Comparison of ENCODE assay signal across 11 cellular contexts in the genomic region with DNA sequence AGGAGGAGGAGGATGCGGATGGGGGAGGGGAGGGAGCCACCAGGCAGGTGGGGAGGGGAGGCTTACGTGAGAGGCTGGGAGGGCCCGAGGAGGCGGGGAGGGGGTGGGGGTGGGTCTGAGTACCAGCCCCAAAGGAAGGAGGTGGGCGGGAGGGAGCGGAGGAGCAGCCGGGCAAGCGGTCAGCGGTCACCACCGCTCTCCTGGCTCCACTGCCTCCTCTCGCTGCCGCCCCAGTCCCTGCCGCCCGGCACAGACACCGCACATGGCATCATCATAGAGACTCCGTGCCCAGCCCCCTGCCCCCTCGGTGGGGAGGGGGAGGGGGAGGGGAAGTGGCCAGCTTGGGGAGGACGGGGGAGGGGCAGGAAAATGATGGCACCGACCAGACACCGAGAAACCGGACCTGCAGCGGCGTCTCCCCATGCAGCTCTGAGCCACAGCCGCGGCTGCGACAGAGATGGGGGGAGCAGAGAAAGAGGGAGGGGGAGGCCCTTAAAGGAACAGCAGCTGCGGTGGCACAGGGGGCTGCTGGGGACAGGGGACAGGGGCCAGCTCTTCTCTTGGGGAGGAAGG. TPM values are rescaled to one million over a fixed set of nuclear protein-coding genes. Genes with fewer than 3 reads are reported as not detected.
DNase-seq lines count a peak whose midpoint lies in the region; ATAC-seq and TF ChIP-seq lines count a peak whose summit lies in the region.
"Had no signal": no experiment of that assay in that cellular context is flagged by ENCODE, and none has a peak within 500 bp of the region (broad histone marks: within the 10 kb centered on the region; RNA-seq: fewer than 3 reads in every experiment).

A gene with protein sequence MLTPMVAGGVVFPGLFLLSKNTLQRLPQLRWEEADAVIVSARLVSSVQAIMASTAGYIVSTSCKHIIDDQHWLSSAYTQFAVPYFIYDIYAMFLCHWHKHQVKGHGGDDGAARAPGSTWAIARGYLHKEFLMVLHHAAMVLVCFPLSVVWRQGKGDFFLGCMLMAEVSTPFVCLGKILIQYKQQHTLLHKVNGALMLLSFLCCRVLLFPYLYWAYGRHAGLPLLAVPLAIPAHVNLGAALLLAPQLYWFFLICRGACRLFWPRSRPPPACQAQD (minus strand): TSS at position 431 of the 573 bp plus-strand sequence. CDS start 744 bp downstream, outside the sequence.

- intact Hi-C loops in Calu3 (cut with micrococcal nuclease; ENCODE audit: unreplicated experiment), result no loop called here

- H3K9me3 Mint-ChIP-seq in Calu3 (ENCODE audit: low read depth, unreplicated experiment) (no peaks in the 10 kb centered on the region), neural progenitor cell (no peaks in the 10 kb centered on the region)

- ATAC-seq in GM19452 (IDR thresholded peaks at IDR 0.05; ENCODE audit: unreplicated experiment), result no peak
- ATAC-seq: GM12878 had no signal

- H3K79me2 ChIP-seq in neural progenitor cell (ENCODE audit: low read depth), result no peaks in the 10 kb centered on the region

- peak within 1 kb of the TSS; percentile 100 for H3K4me2 ChIP-seq in neural progenitor cell

- H3K4me3 ChIP-seq in coronary artery, result peak within 1 kb of the TSS; percentile 59
- H3K4me3 ChIP-seq in neural progenitor cell, result peak within 1 kb of the TSS; percentile 87
- H3K4me3 ChIP-seq: GM12878 had no signal

- no peak within 1 kb of the TSS for H3K27ac Mint-ChIP-seq in Calu3 (ENCODE audit: unreplicated experiment)
- no peak within 1 kb of the TSS for H3K27ac Mint-ChIP-seq in neural progenitor cell

- peaks cover 21% of the 10 kb centered on the region for H3K4me1 ChIP-seq in neural progenitor cell

- no peaks in the 10 kb centered on the region for H3K9me3 ChIP-seq in neural progenitor cell (ENCODE audit: low read depth)

- H3K4me3 Mint-ChIP-seq in Calu3 (ENCODE audit: low read depth, unreplicated experiment), result peak within 1 kb of the TSS; percentile 46
- H3K4me3 Mint-ChIP-seq in neural progenitor cell, result peak within 1 kb of the TSS; percentile 87

- peaks cover 6% of the 10 kb centered on the region for H3K36me3 Mint-ChIP-seq in Calu3 (ENCODE audit: insufficient read depth, unreplicated experiment)
- no peaks in the 10 kb centered on the region for H3K36me3 Mint-ChIP-seq in neural progenitor cell

- peaks cover 37% of the 10 kb centered on the region for H4K20me1 ChIP-seq in neural progenitor cell (ENCODE audit: low read depth)

- peaks cover 18% of the 10 kb centered on the region for H3F3A ChIP-seq in neural progenitor cell (ENCODE audit: low read depth)

- TF ChIP-seq CTCF in Calu3 (IDR thresholded peaks at IDR 0.05; ENCODE audit: unreplicated experiment) (no peak), coronary artery (IDR thresholded peaks at IDR 0.05) (no peak), neural progenitor cell (IDR thresholded peaks at IDR 0.05) (no peak)

- no peaks in the 10 kb centered on the region for H3K36me3 ChIP-seq in neural progenitor cell
- H3K36me3 ChIP-seq: brain microvascular endothelial cell had no signal

- DNase-seq in Calu3 (no peak), NCI-H2171 (lab: John Stamatoyannopoulos, UW) (peak; percentile 37), coronary artery (ENCODE audit: low spot score) (no peak), neural progenitor cell (ENCODE audit: low spot score) (peak; percentile 85), NCI-H2029 (lab: John Stamatoyannopoulos, UW) (no peak), GM03348 (ENCODE audit: low spot score) (no peak)
- DNase-seq in central memory CD4-positive, alpha-beta T cell, result no peak
- DNase-seq: brain microvascular endothelial cell; stimulated activated CD4-positive, alpha-beta T cell treated with anti-CD3 and anti-CD28 coated beads, Interleukin-15, amount 100 ng/mL, for 24 hours had no signal

- H3K4me1 Mint-ChIP-seq in Calu3 (ENCODE audit: low read depth, unreplicated experiment) (peaks cover 9% of the 10 kb centered on the region), neural progenitor cell (peaks cover 37% of the 10 kb centered on the region)

- peak within 1 kb of the TSS; percentile 63 for H2AFZ ChIP-seq in neural progenitor cell (replicated peaks)

- H3K27me3 ChIP-seq in neural progenitor cell, result peaks cover 36% of the 10 kb centered on the region

- H3K27me3 Mint-ChIP-seq in Calu3 (ENCODE audit: unreplicated experiment), result peaks cover 89% of the 10 kb centered on the region
- H3K27me3 Mint-ChIP-seq in neural progenitor cell (ENCODE audit: insufficient read depth, low read depth), result peaks cover 15% of the 10 kb centered on the region

- no peak within 1 kb of the TSS for H3K9ac ChIP-seq in neural progenitor cell

- CTCF ChIA-PET in Calu3 (lab: Charles Lee), result interaction anchor here (0.6 to 2.2 kb wide), 3 partner anchors 131 to 355 kb away, joined by 4 to 10 read pairs (median 7); a partner anchor contains a TSS

- BruUV-seq in Calu3 (replicated peaks; lab: Mats Ljungman, UMichigan), result no TSS peak

- H3K27ac ChIP-seq in coronary artery, result no peak within 1 kb of the TSS
- no peak within 1 kb of the TSS for H3K27ac ChIP-seq in neural progenitor cell
- H3K27ac ChIP-seq: brain microvascular endothelial cell had no signal

RNA-seq across cellular contexts. Expression of the gene that starts here (rescaled TPM):
- total RNA-seq in Calu3 (2022), result 0.90 and 1.5 TPM in 2 replicates
- total RNA-seq in neural progenitor cell (ENCODE audit: low replicate concordance), result 2.4 and 9.0 TPM in 2 replicates

Comparison
In these comparisons a context has a peak if more than half of its experiments do, and no peak if none do; other contexts are left out.
1. DNase-seq: peak in NCI-H2171 (single experiment) and neural progenitor cell (single experiment); none in Calu3 (single experiment), coronary artery (single experiment), central memory CD4-positive, alpha-beta T cell (single experiment), NCI-H2029 (single experiment) and GM03348 (single experiment).